In the genomic region with DNA sequence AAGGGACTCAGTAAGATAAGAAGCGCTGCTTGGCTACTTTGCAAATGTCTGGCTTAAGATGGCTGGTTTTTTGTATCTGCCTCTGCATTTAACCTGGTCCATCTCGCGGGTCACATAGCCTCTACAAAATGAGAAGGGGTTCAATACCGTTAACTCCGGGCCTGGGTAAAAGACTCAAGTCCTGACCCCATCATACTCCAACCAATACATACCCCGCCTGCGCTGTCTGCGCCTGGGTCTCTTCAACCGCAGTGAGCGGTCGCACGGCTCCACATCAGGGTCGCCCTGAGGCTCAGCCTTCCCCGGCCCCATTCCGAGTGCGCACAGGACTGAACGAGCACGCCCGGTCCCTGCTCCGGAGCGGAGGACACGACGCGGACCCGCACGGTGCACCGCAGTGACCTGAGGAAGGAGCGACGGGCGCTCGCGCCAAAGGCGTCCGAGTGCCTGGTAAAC, we compare ENCODE assay signal across 8 cellular contexts. TPM values are rescaled to one million over a fixed set of nuclear protein-coding genes. Genes with fewer than 3 reads are reported as not detected.
DNase-seq lines count a peak whose midpoint lies in the region; ATAC-seq and TF ChIP-seq lines count a peak whose summit lies in the region.

No MANE protein-coding gene starts in this region.

- peaks cover 14 to 22% of the 10 kb centered on the region in 2 donors for H3K4me1 Mint-ChIP-seq in effector memory CD8-positive, alpha-beta T cell (ENCODE audit: low read depth in 2 of 2)

- H2AFZ ChIP-seq in parathyroid adenoma, result peak overlapping the region; percentile 86

- no peaks in the 10 kb centered on the region for H3K9me3 Mint-ChIP-seq in effector memory CD8-positive, alpha-beta T cell

- no peaks in the 10 kb centered on the region for H3K9me3 ChIP-seq in parathyroid adenoma (ENCODE audit: control insufficient read depth, low read length)

- no peak overlapping the region for H3K9ac ChIP-seq in parathyroid adenoma

- H3K27me3 ChIP-seq in parathyroid adenoma (ENCODE audit: control insufficient read depth, insufficient read depth, low read length), result no peaks in the 10 kb centered on the region

- TF ChIP-seq CTCF in GM12865 (IDR thresholded peaks at IDR 0.05; ENCODE audit: insufficient read depth, low read depth, low read length, missing control alignments) (no peak), NB4 (IDR thresholded peaks at IDR 0.05; ENCODE audit: low read depth, low read length) (no peak), parathyroid adenoma (IDR thresholded peaks at IDR 0.05) (no peak)

- H3K4me3 ChIP-seq in GM12865 (ENCODE audit: low read depth, low read length) (peak overlapping the region; percentile 66), NB4 (ENCODE audit: low read depth, low read length) (peak overlapping the region; percentile 70), parathyroid adenoma (ENCODE audit: low read depth, low read length) (peak overlapping the region; percentile 92)

- no peaks in the 10 kb centered on the region for H3K27me3 Mint-ChIP-seq in effector memory CD8-positive, alpha-beta T cell

- peak overlapping the region; percentile 89 for H3K27ac ChIP-seq in parathyroid adenoma

- peaks cover 6% of the 10 kb centered on the region for H3K4me1 ChIP-seq in parathyroid adenoma

- ATAC-seq in effector memory CD8-positive, alpha-beta T cell (replicated peaks), result peak; percentile 35

- no peaks in the 10 kb centered on the region for H3K36me3 ChIP-seq in parathyroid adenoma (ENCODE audit: control insufficient read depth, insufficient read depth, low read length)

- peak overlapping the region; percentile 98 for H3K4me2 ChIP-seq in parathyroid adenoma (ENCODE audit: low read length)

- DNase-seq in GM12865 (ENCODE audit: low read depth) (no peak), NB4 (ENCODE audit: low read depth) (no peak), NCI-H510A (lab: John Stamatoyannopoulos, UW) (no peak), D341Med (ENCODE audit: low spot score) (no peak), dermis blood vessel endothelial cell (no peak), NCI-H2196 treated with DMSO at 0.1 percent for 48 hours (lab: John Stamatoyannopoulos, UW; ENCODE audit: unreplicated experiment) (no peak)
- DNase-seq in effector memory CD8-positive, alpha-beta T cell, result no peak

- no peaks in the 10 kb centered on the region for H3K79me2 ChIP-seq in parathyroid adenoma

- peaks cover 9% of the 10 kb centered on the region for H3K36me3 Mint-ChIP-seq in effector memory CD8-positive, alpha-beta T cell (ENCODE audit: insufficient read depth)

- no peak for TF ChIP-seq POLR2A in NB4 (IDR thresholded peaks at IDR 0.05; ENCODE audit: extremely low read depth, insufficient read length)

- H3K4me3 Mint-ChIP-seq in effector memory CD8-positive, alpha-beta T cell, result peak overlapping the region; percentile 90 to 95

- peak overlapping the region; percentile 13 to 91 for H3K27ac Mint-ChIP-seq in effector memory CD8-positive, alpha-beta T cell

RNA-seq across cellular contexts. Expression of a gene that starts 0.6 kb away (rescaled TPM):
- 59.4 and 130 TPM in 2 replicates for total RNA-seq in dermis blood vessel endothelial cell

RNA-seq across cellular contexts. Expression of a gene that starts 31.9 kb away (rescaled TPM):
- total RNA-seq in dermis blood vessel endothelial cell, result 7.8 and 11.4 TPM in 2 replicates

RNA-seq across cellular contexts. Expression of a gene that starts 51.5 kb away (rescaled TPM):
- 0.34 and 0.37 TPM in 2 replicates for total RNA-seq in dermis blood vessel endothelial cell
